In the genomic region with DNA sequence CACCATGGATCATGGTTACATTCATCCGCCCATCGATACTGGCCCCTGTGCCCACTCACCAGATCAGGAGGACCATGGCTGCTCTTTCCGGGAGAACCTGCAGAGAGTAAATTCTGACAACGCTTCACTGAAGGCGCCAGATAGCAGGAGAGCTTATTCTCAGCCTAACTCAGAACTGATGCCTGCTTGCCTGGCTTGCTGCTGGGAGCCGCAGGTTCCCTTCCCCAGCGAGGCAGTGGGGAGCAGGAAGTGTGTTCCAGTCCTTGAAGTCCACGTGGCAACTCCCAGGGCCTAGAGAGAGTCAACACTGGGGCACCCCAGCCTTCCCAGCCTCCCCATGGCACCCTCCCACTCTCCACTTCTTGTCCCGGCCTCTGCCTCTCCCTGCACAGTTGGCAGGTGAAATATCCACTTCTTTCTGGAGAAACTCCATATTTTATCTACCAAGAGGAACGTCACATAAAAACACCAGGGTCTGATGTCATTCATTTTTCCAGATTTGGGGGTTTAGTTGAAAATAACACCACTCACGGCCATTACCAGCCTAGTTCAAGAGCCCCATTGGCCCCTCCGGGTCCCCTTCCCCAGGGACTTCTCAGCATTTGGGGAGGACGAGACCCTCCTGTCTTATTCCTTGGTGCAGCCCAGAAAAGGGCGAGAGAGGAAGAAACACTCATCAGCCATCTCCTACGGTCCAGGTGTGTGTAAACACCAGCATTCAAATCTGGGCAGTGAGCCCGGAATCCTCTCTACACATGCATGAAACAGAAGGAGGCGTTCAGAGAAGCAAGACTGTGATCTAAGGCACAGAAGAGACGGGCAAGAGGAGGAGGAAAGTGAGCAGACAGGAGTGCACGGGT, we compare ENCODE assay signal across 17 cellular contexts. TPM values are rescaled to one million over a fixed set of nuclear protein-coding genes. Genes with fewer than 3 reads are reported as not detected.
A peak's percentile ranks its signal among the peaks of the same experiment; 100 is the strongest.
DNase-seq lines count a peak whose midpoint lies in the region; ATAC-seq, FAIRE-seq and TF ChIP-seq lines count a peak whose summit lies in the region.
"Had no signal": no experiment of that assay in that cellular context is flagged by ENCODE, and none has a peak within 500 bp of the region (broad histone marks: within the 10 kb centered on the region; RNA-seq: fewer than 3 reads in every experiment).

No MANE protein-coding gene starts in this region.

- TF ChIP-seq CTCF in K562 (IDR thresholded peaks at IDR 0.05 in 2 of 3, conservative IDR thresholded peaks at IDR 0.05 in 1 of 3; ENCODE audit: insufficient read depth in 2 of 3, low read depth in 1 of 3, low read length in 3 of 3) = no peak
- TF ChIP-seq CTCF in right lobe of liver (IDR thresholded peaks at IDR 0.05) = no peak

- TF ChIP-seq POLR2A in K562 (conservative IDR thresholded peaks at IDR 0.05) (no peak), right lobe of liver (IDR thresholded peaks at IDR 0.05) (no peak)

- 61% methylated on average over 17 of the region's 19 CpGs for WGBS in K562 (ENCODE audit: insufficient coverage, low coverage, missing lambda C conversion rate)
- 57% methylated on average over 15 of the region's 19 CpGs for WGBS in right lobe of liver (ENCODE audit: insufficient coverage, low coverage, low lambda C conversion rate, missing lambda C conversion rate)

- peak overlapping the region; percentile 3; the same call in 1 of the 3 replicates for H3K27ac ChIP-seq in K562 (ENCODE audit: extremely low read depth, low read depth, low read length)
- H3K27ac ChIP-seq in right lobe of liver = no peak overlapping the region
- H3K27ac ChIP-seq: uterus had no signal

- DNase-seq in COLO668 (lab: John Stamatoyannopoulos, UW; ENCODE audit: unreplicated experiment) = peak; percentile 42
- peak; percentile 25 for DNase-seq in NCI-H128 (lab: John Stamatoyannopoulos, UW; ENCODE audit: unreplicated experiment)
- peak in 1 of 4 experiments; percentile 44 for DNase-seq in K562 (ENCODE audit: extremely low read depth in 1 of 4, low spot score in 3 of 4)
- DNase-seq in right lobe of liver = peak in 2 of 3 donors; percentile 62 to 67
- no peak for DNase-seq in COLO829 (ENCODE audit: low spot score)
- DNase-seq in NCI-H526 treated with DMSO at 0.1 percent for 48 hours (lab: John Stamatoyannopoulos, UW) = no peak
- DNase-seq: activated naive CD4-positive, alpha-beta T cell treated with anti-CD3 and anti-CD28 coated beads, Interleukin-2, amount 50 U/mL, for 16 hours; kidney; MV-4-11; T-helper 17 cell had no signal

- no peak for FAIRE-seq in K562 (lab: Jason Lieb, UNC)
- FAIRE-seq: colon, G401.6, kidney had no signal

- BruUV-seq in K562 (replicated peaks; lab: Mats Ljungman, UMichigan) = no TSS peak

- H3K9me1 ChIP-seq in K562 (ENCODE audit: control insufficient read depth, insufficient read depth, low read length) = peaks cover 4% of the 10 kb centered on the region

- CTCF ChIA-PET in K562 (lab: Yijun Ruan, JAX; ENCODE audit: low intra/inter-chr PET ratio) = no interaction called here

- peak overlapping the region; percentile 26 to 74; a peak in 3 of 4 replicates for H3K9ac ChIP-seq in K562 (ENCODE audit: insufficient read depth in 1 of 2, low read depth in 2 of 2, low read length in 2 of 2)

- intact Hi-C loops in K562 (cut with micrococcal nuclease) (loop anchor here (5.0 kb wide), 1 partner anchor 73 kb away; a partner anchor contains a TSS), right lobe of liver (cut with DNase I) (no loop called here)

- H3K4me3 ChIP-seq in K562 (no peak overlapping the region), right lobe of liver (no peak overlapping the region)
- H3K4me3 ChIP-seq: uterus had no signal

- peak overlapping the region; percentile 30; the same call in 1 of the 2 replicates for H3K4me2 ChIP-seq in K562 (ENCODE audit: insufficient read depth, low read length)

- TF ChIP-seq RAD21 in K562 (CRISPR knock-in tag; conservative IDR thresholded peaks at IDR 0.05 in 1 of 2, IDR thresholded peaks at IDR 0.05 in 1 of 2) = no peak

- H3K36me3 ChIP-seq in K562 (ENCODE audit: control insufficient read depth, insufficient read depth, low read length) (peaks cover 3% of the 10 kb centered on the region; the same call in 2 of the 3 replicates), right lobe of liver (no peaks in the 10 kb centered on the region)
- H3K36me3 ChIP-seq: uterus had no signal

- no peaks in the 10 kb centered on the region for H4K20me1 ChIP-seq in K562 (replicated peaks; ENCODE audit: control insufficient read depth, insufficient read depth, low read length)

- in situ Hi-C loops in K562 (cut with MboI) = no loop called here

- H2AFZ ChIP-seq in K562 (ENCODE audit: low read depth, low read length) = peak overlapping the region; percentile 86

- ATAC-seq in K562 = no peak
- ATAC-seq in right lobe of liver = peak; percentile 22 to 54 (median 42)
- no peak for ATAC-seq in GM18861 (IDR thresholded peaks at IDR 0.05; ENCODE audit: unreplicated experiment)
- ATAC-seq in HG02970 (IDR thresholded peaks at IDR 0.05; ENCODE audit: low FRiP score, unreplicated experiment) = no peak
- ATAC-seq: natural killer cell treated with Interleukin-12 subunit alpha and Interleukin-12 subunit beta and Interleukin-15 and Interleukin-18, amount 100 ng/mL, for 72 hours; T-helper 17 cell had no signal

- POLR2A ChIA-PET in K562 (lab: Yijun Ruan, JAX) = interaction anchor here (0.5 kb wide), 1 partner anchor 351 kb away, joined by 3 read pairs; no protein-coding TSS in a partner anchor

- H3K9me3 ChIP-seq in K562 (replicated peaks; ENCODE audit: control insufficient read depth, insufficient read depth, low read depth, low read length) (0 out of 2 replicates have a peak, but pooled peaks cover 2% of the 10 kb centered on the region), right lobe of liver (no peaks in the 10 kb centered on the region)
- H3K9me3 ChIP-seq: uterus had no signal

- no peaks in the 10 kb centered on the region for H3K27me3 ChIP-seq in K562 (ENCODE audit: control insufficient read depth in 2 of 2, insufficient read depth in 2 of 2, low read length in 2 of 2)
- no peaks in the 10 kb centered on the region for H3K27me3 ChIP-seq in right lobe of liver
- H3K27me3 ChIP-seq: uterus had no signal

- H3K79me2 ChIP-seq in K562 (ENCODE audit: control insufficient read depth, insufficient read depth, low read length) = peaks cover 17% of the 10 kb centered on the region

- no peak for TF ChIP-seq EP300 in K562 (IDR thresholded peaks at IDR 0.05; ENCODE audit: low read length)

- H3K4me1 ChIP-seq in K562 (replicated peaks in 1 of 2; ENCODE audit: control insufficient read depth in 2 of 2, insufficient read depth in 2 of 2, low read length in 2 of 2) (peaks cover 57 to 74% of the 10 kb centered on the region in 2 experiments), right lobe of liver (peaks cover 0 to 3% (median 0%) of the 10 kb centered on the region in 4 donors)

TF ChIP-seq in K562, 482 proteins besides CTCF, POLR2A, EP300 and RAD21 (continues in another document):
- no peak for TF ChIP-seq CHD2 (IDR thresholded peaks at IDR 0.05; ENCODE audit: low read depth, low read length)
- TF ChIP-seq HNRNPUL1 (IDR thresholded peaks at IDR 0.05; ENCODE audit: low read length) = no peak
- TF ChIP-seq, protein P1, sequence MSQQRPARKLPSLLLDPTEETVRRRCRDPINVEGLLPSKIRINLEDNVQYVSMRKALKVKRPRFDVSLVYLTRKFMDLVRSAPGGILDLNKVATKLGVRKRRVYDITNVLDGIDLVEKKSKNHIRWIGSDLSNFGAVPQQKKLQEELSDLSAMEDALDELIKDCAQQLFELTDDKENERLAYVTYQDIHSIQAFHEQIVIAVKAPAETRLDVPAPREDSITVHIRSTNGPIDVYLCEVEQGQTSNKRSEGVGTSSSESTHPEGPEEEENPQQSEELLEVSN (IDR thresholded peaks at IDR 0.05; ENCODE audit: borderline replicate concordance in 1 of 2, extremely low read depth in 1 of 2, insufficient read depth in 1 of 2, insufficient read length in 1 of 2, low read depth in 1 of 2, low read length in 1 of 2, poor library complexity in 1 of 2, severe bottlenecking in 1 of 2) = no peak

RNA-seq across cellular contexts. Expression of a gene that starts 3.5 kb away (rescaled TPM):
- 58.9 and 87.5 TPM in 2 replicates for total RNA-seq in K562 (2011; cell fraction: chromatin; rRNA removed; ENCODE audit: low replicate concordance)
- 81.7 and 89.2 TPM in 2 replicates for total RNA-seq in K562 (2011; cell fraction: nucleolus; rRNA removed)
- total RNA-seq in K562 (2011; cell fraction: nucleoplasm; rRNA removed) = 55.3 and 62.8 TPM in 2 replicates
- 230 and 404 TPM in 2 replicates for total RNA-seq in K562 (2014; rRNA removed)
- 52.0 and 55.4 TPM in 2 replicates for total RNA-seq in K562 (2014; rRNA removed; fragmentation: Illumina TruSeq; extraction: Trizol)
- total RNA-seq in K562 (2015; rRNA removed; fragmentation: Illumina TruSeq; extraction: Trizol) = 80.2 and 81.1 TPM in 2 replicates
- total RNA-seq in K562 (2021) = 110 and 117 TPM in 2 replicates
- polyA plus RNA-seq in K562 (2011; rRNA removed) = 142 and 147 TPM in 2 replicates
- polyA plus RNA-seq in K562 (2011; cell fraction: cytosol; rRNA removed) = 201 and 540 TPM in 2 replicates
- polyA plus RNA-seq in K562 (2011; cell fraction: nucleus; rRNA removed) = 92.2 and 167 TPM in 2 replicates
- polyA plus RNA-seq in K562 (2012) = 130 and 170 TPM in 2 replicates
- 70.2 and 110 TPM in 2 replicates for polyA plus RNA-seq in K562 (2014; fragmentation: Illumina TruSeq; extraction: Trizol)
- polyA plus RNA-seq in K562 (2014; fragmentation: Nextera tagmentation; extraction: Ambion mirVana) = 10 to 100 TPM; 43.9 to 45.0 TPM
- polyA plus RNA-seq in K562 (2014; rRNA removed) = 223 and 254 TPM in 2 replicates
- 79.0 and 140 TPM in 2 replicates for polyA minus RNA-seq in K562 (2011; rRNA and poly(A)+ RNA removed)
- polyA minus RNA-seq in K562 (2011; cell fraction: cytosol; rRNA and poly(A)+ RNA removed) = 123 and 146 TPM in 2 replicates
- polyA minus RNA-seq in K562 (2011; cell fraction: nucleus; rRNA and poly(A)+ RNA removed) = 50.9 and 51.2 TPM in 2 replicates
- 10 to 100 TPM in 2 of 6 experiments, 1 to 10 TPM in 4; 2.4 to 18.5 (median 9.0) TPM for total RNA-seq in right lobe of liver
- total RNA-seq: OCI-LY7 had no signal

RNA-seq across cellular contexts. Expression of a gene that starts 50.4 kb away (rescaled TPM):
- not detected in 2 replicates for total RNA-seq in K562 (2011; cell fraction: chromatin; rRNA removed; ENCODE audit: low replicate concordance)
- total RNA-seq in K562 (2011; cell fraction: nucleolus; rRNA removed) = not detected in 2 replicates
- total RNA-seq in K562 (2011; cell fraction: nucleoplasm; rRNA removed) = not detected in 2 replicates
- not detected in 2 replicates for total RNA-seq in K562 (2014; rRNA removed)
- total RNA-seq in K562 (2014; rRNA removed; fragmentation: Illumina TruSeq; extraction: Trizol) = not detected in 2 replicates
- not detected in 2 replicates for total RNA-seq in K562 (2015; rRNA removed; fragmentation: Illumina TruSeq; extraction: Trizol)
- total RNA-seq in K562 (2021) = not detected in 2 replicates
- not detected in 2 replicates for polyA plus RNA-seq in K562 (2011; rRNA removed)
- polyA plus RNA-seq in K562 (2011; cell fraction: cytosol; rRNA removed) = not detected in 2 replicates
- not detected in 2 replicates for polyA plus RNA-seq in K562 (2011; cell fraction: nucleus; rRNA removed)
- not detected in 2 replicates for polyA plus RNA-seq in K562 (2012)
- not detected in 2 replicates for polyA plus RNA-seq in K562 (2014; fragmentation: Illumina TruSeq; extraction: Trizol)
- not detected for polyA plus RNA-seq in K562 (2014; fragmentation: Nextera tagmentation; extraction: Ambion mirVana)
- not detected in 2 replicates for polyA plus RNA-seq in K562 (2014; rRNA removed)
- not detected in 2 replicates for polyA minus RNA-seq in K562 (2011; rRNA and poly(A)+ RNA removed)
- not detected in 2 replicates for polyA minus RNA-seq in K562 (2011; cell fraction: cytosol; rRNA and poly(A)+ RNA removed)
- not detected in 2 replicates for polyA minus RNA-seq in K562 (2011; cell fraction: nucleus; rRNA and poly(A)+ RNA removed)
- not detected for total RNA-seq in right lobe of liver
- total RNA-seq: kidney; natural killer cell treated with Interleukin-12 subunit alpha and Interleukin-12 subunit beta and Interleukin-15 and Interleukin-18, amount 100 ng/mL, for 72 hours; OCI-LY7; T-helper 17 cell; uterus had no signal

Comparison
In these comparisons a context has a peak if more than half of its experiments do, and no peak if none do; other contexts are left out.
1. DNase-seq: peak in COLO668 (single experiment), NCI-H128 (single experiment) and right lobe of liver (2 of 3); none in COLO829 (single experiment) and NCI-H526 treated with DMSO at 0.1 percent for 48 hours (single experiment).
2. ATAC-seq: peak in right lobe of liver (4 of 4); none in K562 (single experiment), GM18861 (single experiment) and HG02970 (single experiment).